3 cellular contexts compared by ENCODE assay signal in genomic region chr12:132161046-132161781, GRCh38.
A peak's percentile ranks its signal among the peaks of the same experiment; 100 is the strongest.
TF ChIP-seq lines count a peak whose summit lies in the region.

No MANE protein-coding gene starts in this region.

TF ChIP-seq in SK-N-SH, 30 proteins besides CTCF, POLR2A, EP300 and RAD21:
- TF ChIP-seq CHD2 (IDR thresholded peaks at IDR 0.05; ENCODE audit: low read length, partially characterized antibody) (no peak), EZH2phosphoT487 (IDR thresholded peaks at IDR 0.05; ENCODE audit: borderline replicate concordance, low read depth) (no peak), RCOR1 (IDR thresholded peaks at IDR 0.05; ENCODE audit: low read length) (no peak), POLR2AphosphoS5 (IDR thresholded peaks at IDR 0.05; ENCODE audit: low read depth, low read length) (no peak), FOXJ3 (CRISPR knock-in tag; IDR thresholded peaks at IDR 0.05) (no peak), ELF1 (IDR thresholded peaks at IDR 0.05) (no peak), TEAD4 (IDR thresholded peaks at IDR 0.05; ENCODE audit: borderline replicate concordance, insufficient read depth) (no peak), RXRA (IDR thresholded peaks at IDR 0.05; ENCODE audit: borderline replicate concordance, low read depth) (no peak), GATA2 (CRISPR knock-in tag; IDR thresholded peaks at IDR 0.05) (no peak), TCF12 (IDR thresholded peaks at IDR 0.05) (no peak), NRF1 (IDR thresholded peaks at IDR 0.05; ENCODE audit: low read depth, low read length) (no peak), REST (IDR thresholded peaks at IDR 0.05; ENCODE audit: low read depth, low read length) (no peak), PBX3 (IDR thresholded peaks at IDR 0.05) (no peak), GABPA (IDR thresholded peaks at IDR 0.05; ENCODE audit: low read depth) (no peak)
- TF ChIP-seq, protein P1, sequence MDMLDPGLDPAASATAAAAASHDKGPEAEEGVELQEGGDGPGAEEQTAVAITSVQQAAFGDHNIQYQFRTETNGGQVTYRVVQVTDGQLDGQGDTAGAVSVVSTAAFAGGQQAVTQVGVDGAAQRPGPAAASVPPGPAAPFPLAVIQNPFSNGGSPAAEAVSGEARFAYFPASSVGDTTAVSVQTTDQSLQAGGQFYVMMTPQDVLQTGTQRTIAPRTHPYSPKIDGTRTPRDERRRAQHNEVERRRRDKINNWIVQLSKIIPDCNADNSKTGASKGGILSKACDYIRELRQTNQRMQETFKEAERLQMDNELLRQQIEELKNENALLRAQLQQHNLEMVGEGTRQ (IDR thresholded peaks at IDR 0.05; ENCODE audit: borderline replicate concordance, low read depth, low read length) = no peak

TF ChIP-seq in SK-N-SH treated with all-trans-retinoic acid at 6 μM for 48 hours, 23 proteins besides CTCF, POLR2A, EP300 and RAD21:
- TF ChIP-seq ZFP30 (CRISPR knock-in tag; IDR thresholded peaks at IDR 0.05) (no peak), ISL1 (CRISPR knock-in tag; IDR thresholded peaks at IDR 0.05) (no peak), CSDC2 (CRISPR knock-in tag; IDR thresholded peaks at IDR 0.05) (no peak), ZC3H10 (CRISPR knock-in tag; IDR thresholded peaks at IDR 0.05) (no peak), ESRRG (CRISPR knock-in tag; IDR thresholded peaks at IDR 0.05) (no peak), TCF4 (CRISPR knock-in tag; IDR thresholded peaks at IDR 0.05; ENCODE audit: borderline replicate concordance) (no peak), CSRNP3 (CRISPR knock-in tag; IDR thresholded peaks at IDR 0.05) (no peak), SNAI2 (CRISPR knock-in tag; IDR thresholded peaks at IDR 0.05) (no peak), TSHZ2 (CRISPR knock-in tag; IDR thresholded peaks at IDR 0.05) (no peak), RARB (CRISPR knock-in tag; IDR thresholded peaks at IDR 0.05) (no peak), CREB5 (CRISPR knock-in tag; IDR thresholded peaks at IDR 0.05; ENCODE audit: low read depth) (no peak), ZNF70 (CRISPR knock-in tag; IDR thresholded peaks at IDR 0.05) (no peak), ZFP3 (CRISPR knock-in tag; IDR thresholded peaks at IDR 0.05) (no peak), ZNF565 (CRISPR knock-in tag; conservative IDR thresholded peaks at IDR 0.05; ENCODE audit: low read depth) (no peak), ZNF8 (CRISPR knock-in tag; IDR thresholded peaks at IDR 0.05) (no peak), OSR1 (CRISPR knock-in tag; IDR thresholded peaks at IDR 0.05) (no peak)
- TF ChIP-seq, protein P2, sequence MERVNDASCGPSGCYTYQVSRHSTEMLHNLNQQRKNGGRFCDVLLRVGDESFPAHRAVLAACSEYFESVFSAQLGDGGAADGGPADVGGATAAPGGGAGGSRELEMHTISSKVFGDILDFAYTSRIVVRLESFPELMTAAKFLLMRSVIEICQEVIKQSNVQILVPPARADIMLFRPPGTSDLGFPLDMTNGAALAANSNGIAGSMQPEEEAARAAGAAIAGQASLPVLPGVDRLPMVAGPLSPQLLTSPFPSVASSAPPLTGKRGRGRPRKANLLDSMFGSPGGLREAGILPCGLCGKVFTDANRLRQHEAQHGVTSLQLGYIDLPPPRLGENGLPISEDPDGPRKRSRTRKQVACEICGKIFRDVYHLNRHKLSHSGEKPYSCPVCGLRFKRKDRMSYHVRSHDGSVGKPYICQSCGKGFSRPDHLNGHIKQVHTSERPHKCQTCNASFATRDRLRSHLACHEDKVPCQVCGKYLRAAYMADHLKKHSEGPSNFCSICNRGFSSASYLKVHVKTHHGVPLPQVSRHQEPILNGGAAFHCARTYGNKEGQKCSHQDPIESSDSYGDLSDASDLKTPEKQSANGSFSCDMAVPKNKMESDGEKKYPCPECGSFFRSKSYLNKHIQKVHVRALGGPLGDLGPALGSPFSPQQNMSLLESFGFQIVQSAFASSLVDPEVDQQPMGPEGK (CRISPR knock-in tag; IDR thresholded peaks at IDR 0.05; ENCODE audit: borderline replicate concordance) = no peak

TF ChIP-seq in HepG2, 621 proteins besides CTCF, POLR2A, EP300 and RAD21:
- TF ChIP-seq ZNF263 (CRISPR knock-in tag; IDR thresholded peaks at IDR 0.05) (peak; percentile 83), ZFP62 (CRISPR knock-in tag; IDR thresholded peaks at IDR 0.05) (no peak)
